In genomic region chrX:12239356-12240082, GRCh38 we compare ENCODE assay signal across 22 cellular contexts.
"Had no signal": no experiment of that assay in that cellular context is flagged by ENCODE, and none has a peak within 500 bp of the region (broad histone marks: within the 10 kb centered on the region; RNA-seq: fewer than 3 reads in every experiment).

No MANE protein-coding gene starts in this region.

- H3K4me1 ChIP-seq: ascending aorta, gastrocnemius medialis, left ventricle myocardium inferior, sigmoid colon, thyroid gland had no signal

- DNase-seq: activated CD4-positive, alpha-beta T cell treated with anti-CD3 and anti-CD28 coated beads, Interleukin-2, amount 50 U/mL, for 4 hours; activated CD8-positive, alpha-beta memory T cell treated with anti-CD3 and anti-CD28 coated beads for 24 hours; activated CD8-positive, alpha-beta memory T cell treated with anti-CD3 and anti-CD28 coated beads, Interleukin-2, amount 50 U/mL, for 4 hours; activated T-cell treated with anti-CD3 and anti-CD28 coated beads, Interleukin-2, amount 50 U/mL, for 24 hours; brain microvascular endothelial cell; central memory CD4-positive, alpha-beta T cell; dermis blood vessel endothelial cell; effector CD8-positive, alpha-beta T cell; gastrocnemius medialis; hippocampal formation; left ventricle myocardium inferior; naive thymus-derived CD4-positive, alpha-beta T cell; occipital lobe; posterior cingulate gyrus; sigmoid colon; stimulated activated CD4-positive, alpha-beta T cell treated with anti-CD3 and anti-CD28 coated beads, Interleukin-4, amount 100 ng/mL, for 1 hour; stimulated activated naive CD4-positive, alpha-beta T cell; thyroid gland; WERI-Rb-1 had no signal

- H3K4me3 ChIP-seq: ascending aorta, gastrocnemius medialis, left ventricle myocardium inferior, sigmoid colon, thyroid gland had no signal

- ATAC-seq: activated naive CD4-positive, alpha-beta T cell treated with anti-CD3 and anti-CD28 coated beads, Interleukin-2, amount 50 U/mL, for 72 hours; activated T-helper 17 cell treated with anti-CD3 and anti-CD28 coated beads, Interleukin-2, amount 50 U/mL, for 72 hours; gastrocnemius medialis; naive thymus-derived CD4-positive, alpha-beta T cell had no signal

- H3K27ac ChIP-seq: ascending aorta, brain microvascular endothelial cell, gastrocnemius medialis, left ventricle myocardium inferior, sigmoid colon, thyroid gland, WERI-Rb-1 had no signal

- H3K27me3 ChIP-seq: ascending aorta, brain microvascular endothelial cell, gastrocnemius medialis, sigmoid colon, thyroid gland had no signal

- H3K36me3 ChIP-seq: ascending aorta, brain microvascular endothelial cell, gastrocnemius medialis, left ventricle myocardium inferior, sigmoid colon, thyroid gland, WERI-Rb-1 had no signal

- H3K9me3 ChIP-seq: ascending aorta, gastrocnemius medialis, left ventricle myocardium inferior, sigmoid colon, thyroid gland had no signal
